Comparison of ENCODE assay signal across 11 cellular contexts in the genomic region with DNA sequence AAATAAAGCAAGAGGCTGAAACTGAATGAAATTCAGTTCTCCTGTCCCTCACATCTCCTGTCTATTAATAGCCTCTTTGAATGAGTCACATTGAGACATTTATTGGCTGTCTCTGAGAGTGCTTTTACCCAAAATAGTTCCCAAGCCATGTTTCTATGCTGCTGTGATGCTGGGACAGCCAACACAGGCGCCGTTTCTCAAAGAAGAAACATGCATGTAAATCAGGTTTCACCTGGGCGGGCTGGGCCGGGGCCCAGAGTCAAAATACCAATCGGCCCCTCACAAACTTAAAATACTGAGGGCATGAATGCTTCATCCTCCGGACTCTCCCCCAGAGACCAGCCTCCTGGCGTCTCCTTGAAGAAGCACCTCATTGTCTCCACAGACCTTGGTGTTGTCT.
A peak's percentile ranks its signal among the peaks of the same experiment; 100 is the strongest.
DNase-seq lines count a peak whose midpoint lies in the region; ATAC-seq and TF ChIP-seq lines count a peak whose summit lies in the region.
"Had no signal": no experiment of that assay in that cellular context is flagged by ENCODE, and none has a peak within 500 bp of the region (broad histone marks: within the 10 kb centered on the region; RNA-seq: fewer than 3 reads in every experiment).

No MANE protein-coding gene starts in this region.

- DNase-seq in EH (ENCODE audit: low read depth) (peak; percentile 83), GM20000 (ENCODE audit: low spot score) (peak; percentile 73), germinal center (ENCODE audit: low spot score) (peak; percentile 18), UCSD-AML1 (lab: John Stamatoyannopoulos, UW; ENCODE audit: unreplicated experiment) (no peak), NK-92 (lab: John Stamatoyannopoulos, UW; ENCODE audit: unreplicated experiment) (no peak), iPS-NIHi7 (ENCODE audit: extremely low spot score) (no peak)
- no peak for DNase-seq in stimulated activated CD4-positive, alpha-beta T cell treated with anti-CD3 and anti-CD28 coated beads, Interleukin-4, amount 100 ng/mL, for 24 hours
- DNase-seq: CD4-positive, alpha-beta memory T cell; ovary; stimulated activated naive B cell treated with anti-CD40 and anti-IgM and Interleukin-4, amounts not matched to agents 10 μg/mL and 1 μg/mL and 100 μg/mL, for 72 hours had no signal

- no peak for TF ChIP-seq CTCF in GM20000 (IDR thresholded peaks at IDR 0.05; ENCODE audit: extremely low read depth, missing control alignments)

- ATAC-seq in HG03460 (IDR thresholded peaks at IDR 0.05; ENCODE audit: unreplicated experiment), result peak; percentile 74
- ATAC-seq: stimulated activated naive B cell treated with anti-CD40 and anti-IgM and Interleukin-4, amounts not matched to agents 10 μg/mL and 1 μg/mL and 100 μg/mL, for 72 hours had no signal

Comparison
In these comparisons a context has a peak if more than half of its experiments do, and no peak if none do; other contexts are left out.
1. DNase-seq: peak in EH (single experiment), GM20000 (single experiment) and germinal center (single experiment); none in UCSD-AML1 (single experiment), NK-92 (single experiment), iPS-NIHi7 (single experiment) and stimulated activated CD4-positive, alpha-beta T cell treated with anti-CD3 and anti-CD28 coated beads, Interleukin-4, amount 100 ng/mL, for 24 hours (single experiment).